ENCODE assay signal across 12 cellular contexts in the genomic region with DNA sequence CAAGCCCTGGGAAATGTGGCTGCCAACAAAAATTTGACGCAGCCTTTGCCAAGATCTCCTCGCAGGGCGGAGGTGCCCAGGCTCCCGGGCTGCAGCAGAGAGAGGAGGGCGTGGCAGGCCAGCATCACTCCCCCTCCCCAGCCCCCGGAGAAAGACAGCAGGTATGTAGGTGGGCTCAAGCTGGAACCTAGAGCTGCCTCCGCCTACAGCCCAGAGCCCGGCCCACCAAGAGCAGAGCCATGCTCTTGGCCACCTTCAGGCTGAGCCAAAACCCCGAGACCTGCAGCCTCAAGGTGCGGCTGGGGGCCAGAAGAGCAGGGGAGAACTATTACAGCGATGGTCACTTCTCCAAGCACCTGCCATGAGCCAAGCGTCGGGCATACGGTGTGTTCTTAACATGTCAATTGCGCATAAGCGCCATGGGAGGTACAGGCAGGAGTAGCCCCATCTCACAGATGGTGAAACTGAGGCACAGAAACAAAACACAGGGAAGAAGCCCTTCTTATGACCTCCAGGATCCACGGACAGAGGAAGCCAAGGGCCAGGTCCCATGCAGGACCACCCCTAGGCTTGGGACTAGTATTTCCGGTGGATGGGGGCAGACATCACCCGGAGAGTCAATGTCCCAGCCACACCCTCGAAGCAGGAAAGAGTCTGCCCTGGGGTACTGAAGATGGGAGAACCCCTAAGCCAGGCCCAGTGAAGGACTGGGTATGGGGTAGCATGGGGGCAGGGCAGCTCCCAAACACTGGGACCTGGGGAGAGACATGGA.
A peak's percentile ranks its signal among the peaks of the same experiment; 100 is the strongest.
DNase-seq lines count a peak whose midpoint lies in the region; ATAC-seq and TF ChIP-seq lines count a peak whose summit lies in the region.
"Had no signal": no experiment of that assay in that cellular context is flagged by ENCODE, and none has a peak within 500 bp of the region (broad histone marks: within the 10 kb centered on the region; RNA-seq: fewer than 3 reads in every experiment).

No MANE protein-coding gene starts in this region.

- peak overlapping the region; percentile 88 for H3K27ac Mint-ChIP-seq in CD8-positive, alpha-beta T cell
- peak overlapping the region; percentile 27; the same call in 1 of the 2 replicates for H3K27ac Mint-ChIP-seq in WTC11
- peak overlapping the region; percentile 89 for H3K27ac Mint-ChIP-seq in stimulated activated effector memory CD8-positive, alpha-beta T cell treated with anti-CD3 and anti-CD28 coated beads, Interleukin-12 subunit alpha, Interleukin-12 subunit beta, amount 100 ng/mL, for 72 hours

- peaks cover 53% of the 10 kb centered on the region for H3K4me1 Mint-ChIP-seq in CD8-positive, alpha-beta T cell (ENCODE audit: low read depth)
- H3K4me1 Mint-ChIP-seq in WTC11 = peaks cover 20% of the 10 kb centered on the region
- H3K4me1 Mint-ChIP-seq in stimulated activated effector memory CD8-positive, alpha-beta T cell treated with anti-CD3 and anti-CD28 coated beads, Interleukin-12 subunit alpha, Interleukin-12 subunit beta, amount 100 ng/mL, for 72 hours = peaks cover 89% of the 10 kb centered on the region

- peak overlapping the region; percentile 15 for H3K4me3 Mint-ChIP-seq in CD8-positive, alpha-beta T cell
- H3K4me3 Mint-ChIP-seq in WTC11 = no peak overlapping the region
- peak overlapping the region; percentile 80 for H3K4me3 Mint-ChIP-seq in stimulated activated effector memory CD8-positive, alpha-beta T cell treated with anti-CD3 and anti-CD28 coated beads, Interleukin-12 subunit alpha, Interleukin-12 subunit beta, amount 100 ng/mL, for 72 hours
- H3K4me3 Mint-ChIP-seq: activated naive CD8-positive, alpha-beta T cell; neural crest cell had no signal

- ATAC-seq in CD8-positive, alpha-beta T cell = no peak
- no peak for ATAC-seq in WTC11
- no peak for ATAC-seq in right cardiac atrium
- ATAC-seq in stimulated activated effector memory CD8-positive, alpha-beta T cell treated with anti-CD3 and anti-CD28 coated beads, Interleukin-12 subunit alpha, Interleukin-12 subunit beta, amount 100 ng/mL, for 72 hours = no peak
- ATAC-seq in GM21786 (IDR thresholded peaks at IDR 0.05; ENCODE audit: unreplicated experiment) = no peak
- ATAC-seq in GM18909 (IDR thresholded peaks at IDR 0.05; ENCODE audit: poor library complexity, unreplicated experiment) = no peak

- WGBS in right cardiac atrium = 79% methylated on average over 20 of the region's 20 CpGs

- H3K27me3 ChIP-seq in CD8-positive, alpha-beta T cell (ENCODE audit: insufficient read depth, low read length) = no peaks in the 10 kb centered on the region
- H3K27me3 ChIP-seq in right cardiac atrium (ENCODE audit: control insufficient read depth, insufficient read depth) = no peaks in the 10 kb centered on the region

- CTCF ChIA-PET in CD8-positive, alpha-beta T cell (lab: Charles Lee) = no interaction called here
- CTCF ChIA-PET in WTC11 (lab: Charles Lee) = no interaction called here

- H3K27me3 Mint-ChIP-seq in CD8-positive, alpha-beta T cell (ENCODE audit: low read depth) = no peaks in the 10 kb centered on the region
- H3K27me3 Mint-ChIP-seq in WTC11 (ENCODE audit: low read depth) = no peaks in the 10 kb centered on the region
- H3K27me3 Mint-ChIP-seq: activated naive CD8-positive, alpha-beta T cell had no signal

- peaks cover 30% of the 10 kb centered on the region for H3K36me3 Mint-ChIP-seq in CD8-positive, alpha-beta T cell
- H3K36me3 Mint-ChIP-seq in WTC11 = peaks cover 22% of the 10 kb centered on the region; the same call in 1 of the 2 replicates
- H3K36me3 Mint-ChIP-seq in stimulated activated effector memory CD8-positive, alpha-beta T cell treated with anti-CD3 and anti-CD28 coated beads, Interleukin-12 subunit alpha, Interleukin-12 subunit beta, amount 100 ng/mL, for 72 hours = peaks cover 51% of the 10 kb centered on the region

- no peaks in the 10 kb centered on the region for H3K36me3 ChIP-seq in CD8-positive, alpha-beta T cell (ENCODE audit: insufficient read depth, low read length)

- TF ChIP-seq CTCF in CD8-positive, alpha-beta T cell (IDR thresholded peaks at IDR 0.05) = no peak
- TF ChIP-seq CTCF in WTC11 (IDR thresholded peaks at IDR 0.05) = no peak

- H3K9me3 ChIP-seq in CD8-positive, alpha-beta T cell (ENCODE audit: low read length) = no peaks in the 10 kb centered on the region
- H3K9me3 ChIP-seq in right cardiac atrium (ENCODE audit: control insufficient read depth, low read length) = no peaks in the 10 kb centered on the region

- POLR2A ChIA-PET in CD8-positive, alpha-beta T cell (lab: Charles Lee) = interaction anchor here (3.5 kb wide), 1 partner anchor 7 kb away, joined by 20 read pairs; no protein-coding TSS in a partner anchor
- POLR2A ChIA-PET in WTC11 (lab: Charles Lee) = no interaction called here

- peaks cover 48% of the 10 kb centered on the region for H3K4me1 ChIP-seq in CD8-positive, alpha-beta T cell (ENCODE audit: insufficient read depth, low read length)
- peaks cover 17% of the 10 kb centered on the region for H3K4me1 ChIP-seq in right cardiac atrium (ENCODE audit: control insufficient read depth, insufficient read depth, low read length)

- H3K9me3 Mint-ChIP-seq in CD8-positive, alpha-beta T cell = no peaks in the 10 kb centered on the region
- no peaks in the 10 kb centered on the region for H3K9me3 Mint-ChIP-seq in WTC11
- H3K9me3 Mint-ChIP-seq in stimulated activated effector memory CD8-positive, alpha-beta T cell treated with anti-CD3 and anti-CD28 coated beads, Interleukin-12 subunit alpha, Interleukin-12 subunit beta, amount 100 ng/mL, for 72 hours = no peaks in the 10 kb centered on the region
- H3K9me3 Mint-ChIP-seq: neural crest cell had no signal

- DNase-seq in CD8-positive, alpha-beta T cell = no peak
- no peak for DNase-seq in WTC11 (ENCODE audit: low spot score)
- peak in 1 of 3 donors; percentile 58 for DNase-seq in right cardiac atrium
- DNase-seq in stimulated activated effector memory CD8-positive, alpha-beta T cell treated with anti-CD3 and anti-CD28 coated beads, Interleukin-12 subunit alpha, Interleukin-12 subunit beta, amount 100 ng/mL, for 72 hours (ENCODE audit: low spot score in 2 of 2) = no peak
- no peak for DNase-seq in Ammon's horn (ENCODE audit: low spot score)
- DNase-seq in islet precursor cell = no peak
- DNase-seq: NCI-H1092 treated with DMSO at 0.1 percent for 48 hours, NCI-H82 had no signal

- intact Hi-C loops in CD8-positive, alpha-beta T cell (cut with DNase I, micrococcal nuclease) = loop anchor here (5.0 kb wide), 2 partner anchors 149 to 486 kb away; partner anchors contain the start of genes CCDC92 (in 1 of the 2) and ZNF664 (in 1 of the 2)
- intact Hi-C loops in right cardiac atrium (cut with DNase I) = no loop called here

- no peak overlapping the region for H3K4me3 ChIP-seq in CD8-positive, alpha-beta T cell (ENCODE audit: low read depth, low read length)
- no peak overlapping the region for H3K4me3 ChIP-seq in right cardiac atrium (ENCODE audit: low read length)

- H3K27ac ChIP-seq in CD8-positive, alpha-beta T cell (ENCODE audit: low read depth, low read length) = no peak overlapping the region
- peak overlapping the region; percentile 90 for H3K27ac ChIP-seq in right cardiac atrium (ENCODE audit: low read length)

TF ChIP-seq in WTC11, 78 proteins besides CTCF, POLR2A, EP300 and RAD21:
- no peak for TF ChIP-seq EMX1 (CRISPR knock-in tag; IDR thresholded peaks at IDR 0.05)
- TF ChIP-seq ESRRA (CRISPR knock-in tag; IDR thresholded peaks at IDR 0.05; ENCODE audit: borderline replicate concordance) = no peak
- TF ChIP-seq RELA (CRISPR knock-in tag; IDR thresholded peaks at IDR 0.05; ENCODE audit: borderline replicate concordance) = no peak
- TF ChIP-seq ATF1 (CRISPR knock-in tag; IDR thresholded peaks at IDR 0.05) = no peak
- no peak for TF ChIP-seq NFE2L1 (CRISPR knock-in tag; IDR thresholded peaks at IDR 0.05)
- TF ChIP-seq ZBTB43 (CRISPR knock-in tag; IDR thresholded peaks at IDR 0.05) = no peak
- no peak for TF ChIP-seq ATF6 (CRISPR knock-in tag; IDR thresholded peaks at IDR 0.05)

Comparison
In these comparisons a context has a peak if more than half of its experiments do, and no peak if none do; other contexts are left out.
1. H3K27ac Mint-ChIP-seq: peak in every context shown above with its lines; median percentile 89 in stimulated activated effector memory CD8-positive, alpha-beta T cell treated with anti-CD3 and anti-CD28 coated beads, Interleukin-12 subunit alpha, Interleukin-12 subunit beta, amount 100 ng/mL, for 72 hours; 88 in CD8-positive, alpha-beta T cell; 27 in WTC11.
2. intact Hi-C loops: an anchor here in CD8-positive, alpha-beta T cell (5.0 kb wide); none called in right cardiac atrium.